Comparison of ENCODE assay signal across 14 cellular contexts in genomic region chr18:50986360-50987087, GRCh38. TPM values are rescaled to one million over a fixed set of nuclear protein-coding genes. Genes with fewer than 3 reads are reported as not detected.
A peak's percentile ranks its signal among the peaks of the same experiment; 100 is the strongest.
DNase-seq lines count a peak whose midpoint lies in the region; TF ChIP-seq lines count a peak whose summit lies in the region.
"Had no signal": no experiment of that assay in that cellular context is flagged by ENCODE, and none has a peak within 500 bp of the region (broad histone marks: within the 10 kb centered on the region; RNA-seq: fewer than 3 reads in every experiment).

No MANE protein-coding gene starts in this region.

- no peak overlapping the region for H3K4me3 ChIP-seq in left ventricle myocardium inferior
- H3K4me3 ChIP-seq: dorsolateral prefrontal cortex, lung had no signal

- H3K4me1 ChIP-seq in left ventricle myocardium inferior, result peaks cover 17% of the 10 kb centered on the region

- no peaks in the 10 kb centered on the region for H3K27me3 ChIP-seq in left ventricle myocardium inferior (ENCODE audit: low read depth)
- H3K27me3 ChIP-seq: dorsolateral prefrontal cortex had no signal

- no peak overlapping the region for H3K27ac ChIP-seq in left ventricle myocardium inferior (replicated peaks)

- intact Hi-C loops in left ventricle myocardium inferior (cut with micrococcal nuclease), result no loop called here

- peak; percentile 83 for DNase-seq in DMS 273 (lab: John Stamatoyannopoulos, UW; ENCODE audit: unreplicated experiment)
- peak; percentile 6 for DNase-seq in LoVo (ENCODE audit: low spot score)
- peak; percentile 3 for DNase-seq in dermis blood vessel endothelial cell
- DNase-seq in occipital lobe (lab: John Stamatoyannopoulos, UW), result peak; percentile 11
- no peak for DNase-seq in activated CD4-positive, CD25-positive, alpha-beta regulatory T cell (lab: John Stamatoyannopoulos, UW)
- DNase-seq in globus pallidus (ENCODE audit: low spot score), result no peak
- DNase-seq in left ventricle myocardium inferior, result no peak
- no peak for DNase-seq in stimulated activated CD8-positive, alpha-beta memory T cell treated with anti-CD3 and anti-CD28 coated beads, Interleukin-4, amount 100 ng/mL, for 48 hours
- DNase-seq: activated CD8-positive, alpha-beta memory T cell treated with anti-CD3 and anti-CD28 coated beads, Interleukin-2, amount 10 ng/mL, durations not matched to agents 7 days and 5 days; activated naive CD8-positive, alpha-beta T cell treated with anti-CD3 and anti-CD28 coated beads, Interleukin-2, amount 10 ng/mL, durations not matched to agents 7 days and 5 days; Right ventricle myocardium superior; stimulated activated CD4-positive, alpha-beta T cell treated with anti-CD3 and anti-CD28 coated beads, Interleukin-15, amount 100 ng/mL, for 24 hours had no signal

- no peak for TF ChIP-seq CTCF in left ventricle myocardium inferior (IDR thresholded peaks at IDR 0.05; ENCODE audit: borderline replicate concordance)

- no peaks in the 10 kb centered on the region for H3K9me3 ChIP-seq in left ventricle myocardium inferior (replicated peaks)

- H3K36me3 ChIP-seq in left ventricle myocardium inferior, result peaks cover 24% of the 10 kb centered on the region

RNA-seq across cellular contexts. Expression of gene ELAC1, which starts 18.7 kb away (rescaled TPM):
- 5.3 and 7.5 TPM in 2 replicates for total RNA-seq in dermis blood vessel endothelial cell
- 7.2 TPM for total RNA-seq in occipital lobe
- total RNA-seq in left ventricle myocardium inferior, result 5.2 TPM

RNA-seq across cellular contexts. Expression of gene SMAD4, which starts 43.5 kb away (rescaled TPM):
- total RNA-seq in dermis blood vessel endothelial cell (96.6 and 100 TPM in 2 replicates), occipital lobe (80.2 TPM), left ventricle myocardium inferior (82.9 TPM)

Comparison
In these comparisons a context has a peak if more than half of its experiments do, and no peak if none do; other contexts are left out.
1. DNase-seq: peak in DMS 273 (single experiment), LoVo (single experiment), dermis blood vessel endothelial cell (single experiment) and occipital lobe (single experiment); none in activated CD4-positive, CD25-positive, alpha-beta regulatory T cell (0 of 4), globus pallidus (single experiment), left ventricle myocardium inferior (single experiment) and stimulated activated CD8-positive, alpha-beta memory T cell treated with anti-CD3 and anti-CD28 coated beads, Interleukin-4, amount 100 ng/mL, for 48 hours (single experiment).